In the genomic region with DNA sequence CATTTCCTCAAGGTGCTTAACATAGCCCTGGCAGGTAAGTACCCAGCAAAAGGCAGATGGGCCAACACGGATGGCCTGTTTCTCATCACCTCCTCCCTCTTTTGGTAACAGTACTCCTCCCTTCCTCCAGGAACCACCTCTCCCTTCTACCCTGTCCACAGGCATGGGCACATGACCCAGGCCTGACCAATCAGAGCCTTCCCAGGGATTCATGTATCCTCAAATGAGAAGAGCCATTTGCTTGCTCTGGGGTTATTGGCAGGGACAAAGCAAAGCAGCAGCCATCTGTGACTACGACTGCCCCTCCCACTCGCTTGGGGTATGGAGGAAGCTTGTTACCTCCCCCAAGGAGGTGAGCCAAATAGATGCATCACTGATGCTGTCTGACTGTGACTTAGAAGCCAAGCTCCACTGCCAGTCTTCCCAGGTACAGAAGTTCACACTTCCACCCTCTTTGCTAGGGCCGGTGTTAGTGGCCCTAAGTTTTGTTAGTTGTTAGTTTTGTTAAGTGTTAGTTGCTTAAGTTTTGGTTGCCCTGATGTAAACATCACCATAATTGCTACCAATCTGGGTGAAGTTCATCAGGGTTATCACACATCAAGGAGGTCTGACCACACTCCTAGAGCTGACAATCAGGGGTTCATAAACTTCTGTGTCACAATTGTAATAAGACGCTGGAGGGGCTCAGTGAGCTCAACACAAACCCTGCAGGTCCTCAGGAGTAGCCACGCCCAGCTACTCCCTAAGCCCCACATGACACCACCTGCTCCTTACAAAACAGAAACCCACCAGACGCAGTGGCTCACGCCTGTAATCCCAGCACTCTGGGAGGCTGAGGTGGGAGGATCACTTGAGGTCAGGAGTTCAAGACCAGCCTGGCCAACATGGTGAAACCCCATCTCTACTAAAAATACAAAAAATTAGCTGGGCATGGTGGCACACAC, we compare ENCODE assay signal across 14 cellular contexts. TPM values are rescaled to one million over a fixed set of nuclear protein-coding genes. Genes with fewer than 3 reads are reported as not detected.
DNase-seq lines count a peak whose midpoint lies in the region; TF ChIP-seq lines count a peak whose summit lies in the region.
"Had no signal": no experiment of that assay in that cellular context is flagged by ENCODE, and none has a peak within 500 bp of the region (broad histone marks: within the 10 kb centered on the region; RNA-seq: fewer than 3 reads in every experiment).

No MANE protein-coding gene starts in this region.

- no peak overlapping the region for H3K4me3 ChIP-seq in stomach
- H3K4me3 ChIP-seq: heart right ventricle had no signal

- H3K36me3 Mint-ChIP-seq in HFFc6 (ENCODE audit: low read depth) (peaks cover 40% of the 10 kb centered on the region), type B pancreatic cell (peaks cover 14% of the 10 kb centered on the region)

- TF ChIP-seq CTCF in HFFc6 (IDR thresholded peaks at IDR 0.05) (no peak), VCaP (conservative IDR thresholded peaks at IDR 0.05) (no peak), stomach (IDR thresholded peaks at IDR 0.05) (no peak), type B pancreatic cell (conservative IDR thresholded peaks at IDR 0.05) (no peak)

- H3K4me1 ChIP-seq in stomach, result peaks cover 10 to 20% (median 17%) of the 10 kb centered on the region in 4 donors

- no peaks in the 10 kb centered on the region for H3K9me3 Mint-ChIP-seq in HFFc6
- H3K9me3 Mint-ChIP-seq in type B pancreatic cell, result no peaks in the 10 kb centered on the region
- H3K9me3 Mint-ChIP-seq: activated naive CD4-positive, alpha-beta T cell treated with anti-CD3 and anti-CD28 coated beads, Interleukin-2, amount 10 ng/mL, durations not matched to agents 7 days and 5 days; CD8-positive, alpha-beta memory T cell had no signal

- peak overlapping the region; percentile 100 for H3K27ac ChIP-seq in VCaP
- H3K27ac ChIP-seq in stomach, result no peak overlapping the region
- H3K27ac ChIP-seq: KMS-11 had no signal

- intact Hi-C loops in stomach (cut with DNase I; ENCODE audit: low total_unique reads), result no loop called here

- TF ChIP-seq EP300 in stomach (IDR thresholded peaks at IDR 0.05), result no peak

- no peak overlapping the region for H3K4me3 Mint-ChIP-seq in HFFc6
- H3K4me3 Mint-ChIP-seq in type B pancreatic cell, result no peak overlapping the region
- H3K4me3 Mint-ChIP-seq: activated naive CD4-positive, alpha-beta T cell treated with anti-CD3 and anti-CD28 coated beads, Interleukin-2, amount 10 ng/mL, durations not matched to agents 7 days and 5 days; CD8-positive, alpha-beta memory T cell had no signal

- H3K36me3 ChIP-seq in stomach, result peaks cover 29 to 99% (median 91%) of the 10 kb centered on the region in 4 donors

- TF ChIP-seq POLR2A in stomach (IDR thresholded peaks at IDR 0.05), result no peak

- no peaks in the 10 kb centered on the region for H3K9me3 ChIP-seq in stomach
- H3K9me3 ChIP-seq: heart right ventricle had no signal

- peak; percentile 16 for DNase-seq in DMS53 treated with DMSO at 0.1 percent for 48 hours (lab: John Stamatoyannopoulos, UW; ENCODE audit: unreplicated experiment)
- no peak for DNase-seq in HFFc6
- DNase-seq in kidney glomerular epithelial cell (lab: John Stamatoyannopoulos, UW), result peak; percentile 19
- no peak for DNase-seq in GOT3 (lab: John Stamatoyannopoulos, UW)
- DNase-seq in stomach, result no peak
- DNase-seq in type B pancreatic cell (ENCODE audit: extremely low spot score, unreplicated experiment), result no peak
- DNase-seq: activated CD4-positive, alpha-beta T cell treated with anti-CD3 and anti-CD28 coated beads, Interleukin-2, amount 50 U/mL, for 48 hours; activated naive CD4-positive, alpha-beta T cell treated with anti-CD3 and anti-CD28 coated beads, Interleukin-2, amount 10 ng/mL, durations not matched to agents 7 days and 5 days; CD8-positive, alpha-beta memory T cell; heart right ventricle; left ventricle myocardium superior; NCI-H2227 treated with DMSO at 0.1 percent for 48 hours had no signal

- H3K27me3 ChIP-seq in stomach, result no peaks in the 10 kb centered on the region
- H3K27me3 ChIP-seq: heart right ventricle had no signal

- peaks cover 4% of the 10 kb centered on the region; the same call in 1 of the 2 replicates for H3K4me1 Mint-ChIP-seq in HFFc6 (ENCODE audit: low read depth)
- H3K4me1 Mint-ChIP-seq in type B pancreatic cell (ENCODE audit: unreplicated experiment), result peaks cover 5% of the 10 kb centered on the region
- H3K4me1 Mint-ChIP-seq: activated naive CD4-positive, alpha-beta T cell treated with anti-CD3 and anti-CD28 coated beads, Interleukin-2, amount 10 ng/mL, durations not matched to agents 7 days and 5 days; CD8-positive, alpha-beta memory T cell had no signal

- WGBS in stomach, 5 donors, result 83 to 92% (median 87%) methylated on average over 7 to 8 of the region's 8 CpGs

- peaks cover 8% of the 10 kb centered on the region; the same call in 1 of the 2 replicates for H3K27me3 Mint-ChIP-seq in HFFc6 (ENCODE audit: insufficient read depth)
- no peaks in the 10 kb centered on the region for H3K27me3 Mint-ChIP-seq in type B pancreatic cell
- H3K27me3 Mint-ChIP-seq: activated naive CD4-positive, alpha-beta T cell treated with anti-CD3 and anti-CD28 coated beads, Interleukin-2, amount 10 ng/mL, durations not matched to agents 7 days and 5 days; CD8-positive, alpha-beta memory T cell had no signal

- H3K27ac Mint-ChIP-seq in HFFc6 (0 out of 2 replicates have a peak overlapping the region, but pooled peaks have one; percentile 40), type B pancreatic cell (no peak overlapping the region)

RNA-seq across cellular contexts. Expression of a gene that starts 57.3 kb away (rescaled TPM):
- 10 to 100 TPM; 62.6 to 77.7 (median 66.8) TPM for total RNA-seq in HFFc6 (2021; fragmentation: NEBNext Ultra II Directional; extraction: Animal tissue kit (Norgen Biotek cat#: 25700))
- total RNA-seq in stomach (10 to 100 TPM in 4 of 5 donors, 1 to 10 TPM in 1; 4.6 to 77.5 (median 40.6) TPM), type B pancreatic cell (ENCODE audit: low replicate concordance) (29.3 and 34.6 TPM in 2 replicates)
- polyA plus RNA-seq in stomach, result 10 to 100 TPM; 23.2 to 51.9 (median 39.2) TPM

Comparison
In these comparisons a context has a peak if more than half of its experiments do, and no peak if none do; other contexts are left out.
1. DNase-seq: peak in DMS53 treated with DMSO at 0.1 percent for 48 hours (single experiment) and kidney glomerular epithelial cell (single experiment); none in HFFc6 (single experiment), GOT3 (single experiment), stomach (single experiment) and type B pancreatic cell (single experiment).